Comparison of ENCODE assay signal across 1 cellular context in genomic region chr7:131236318-131236672, GRCh38.
TF ChIP-seq lines count a peak whose summit lies in the region.

No MANE protein-coding gene starts in this region.

TF ChIP-seq in IMR-90, 13 proteins besides CTCF, POLR2A, EP300 and RAD21:
- TF ChIP-seq MAFK (IDR thresholded peaks at IDR 0.05; ENCODE audit: low read depth, low read length), result no peak
- no peak for TF ChIP-seq BHLHE40 (IDR thresholded peaks at IDR 0.05; ENCODE audit: low read depth, low read length)
- no peak for TF ChIP-seq CHD1 (IDR thresholded peaks at IDR 0.05; ENCODE audit: low read depth, low read length)
- no peak for TF ChIP-seq RCOR1 (IDR thresholded peaks at IDR 0.05; ENCODE audit: insufficient replicate concordance, low read length)
- no peak for TF ChIP-seq FOS (IDR thresholded peaks at IDR 0.05; ENCODE audit: low read depth, low read length)
- TF ChIP-seq SMC3 (IDR thresholded peaks at IDR 0.05; ENCODE audit: low read depth, low read length), result no peak
- no peak for TF ChIP-seq NFE2L2 (IDR thresholded peaks at IDR 0.05; ENCODE audit: low read depth, low read length)
- TF ChIP-seq ELK1 (IDR thresholded peaks at IDR 0.05; ENCODE audit: borderline replicate concordance, low read depth, low read length), result no peak
- no peak for TF ChIP-seq USF2 (IDR thresholded peaks at IDR 0.05; ENCODE audit: low read depth, low read length)
- no peak for TF ChIP-seq MXI1 (IDR thresholded peaks at IDR 0.05; ENCODE audit: borderline replicate concordance, low read depth, low read length)
- TF ChIP-seq RFX5 (IDR thresholded peaks at IDR 0.05; ENCODE audit: low read depth, low read length), result no peak
- TF ChIP-seq CEBPB (IDR thresholded peaks at IDR 0.05; ENCODE audit: low read depth, low read length), result no peak
- TF ChIP-seq MAZ (IDR thresholded peaks at IDR 0.05; ENCODE audit: borderline replicate concordance, low read depth, low read length), result no peak
